Comparison of ENCODE assay signal across 8 cellular contexts in genomic region chr3:97719156-97719821, GRCh38. TPM values are rescaled to one million over a fixed set of nuclear protein-coding genes. Genes with fewer than 3 reads are reported as not detected.
DNase-seq lines count a peak whose midpoint lies in the region; ATAC-seq and TF ChIP-seq lines count a peak whose summit lies in the region.

No MANE protein-coding gene starts in this region.

- no peaks in the 10 kb centered on the region for H3K9me3 Mint-ChIP-seq in CD14-positive monocyte
- H3K9me3 Mint-ChIP-seq in activated CD4-positive, alpha-beta T cell treated with anti-CD3 and anti-CD28 coated beads for 36 hours (ENCODE audit: low read depth), result no peaks in the 10 kb centered on the region

- no peaks in the 10 kb centered on the region for H3K36me3 Mint-ChIP-seq in CD14-positive monocyte
- no peaks in the 10 kb centered on the region for H3K36me3 Mint-ChIP-seq in activated CD4-positive, alpha-beta T cell treated with anti-CD3 and anti-CD28 coated beads for 36 hours (ENCODE audit: low read depth)

- TF ChIP-seq CTCF in CD14-positive monocyte (IDR thresholded peaks at IDR 0.05) (peak; percentile 86), choroid plexus epithelial cell (conservative IDR thresholded peaks at IDR 0.05; ENCODE audit: low read depth, low read length) (peak; percentile 99), right lobe of liver (IDR thresholded peaks at IDR 0.05) (peak; percentile 56 to 93 (median 89))

- H3K4me3 ChIP-seq in choroid plexus epithelial cell (ENCODE audit: low read depth, low read length), result peak overlapping the region; percentile 8
- H3K4me3 ChIP-seq in right lobe of liver, result no peak overlapping the region

- peak; percentile 46 for DNase-seq in CD14-positive monocyte (ENCODE audit: low spot score)
- DNase-seq in NCI-H446 treated with DMSO at 0.1 percent for 48 hours (lab: John Stamatoyannopoulos, UW), result peak; percentile 54
- peak; percentile 80 for DNase-seq in activated CD4-positive, alpha-beta T cell treated with anti-CD3 and anti-CD28 coated beads for 36 hours
- peak; percentile 84 for DNase-seq in choroid plexus epithelial cell (ENCODE audit: low read depth)
- peak; percentile 66 to 69 (median 66) for DNase-seq in right lobe of liver
- peak; percentile 17 to 47 (median 25) for DNase-seq in stimulated activated CD4-positive, alpha-beta T cell treated with anti-CD3 and anti-CD28 coated beads, TNF-alpha, amount 100 ng/mL, for 48 hours (ENCODE audit: low read depth in 3 of 3)

- H3K9me3 ChIP-seq in right lobe of liver, result no peaks in the 10 kb centered on the region

- H3K27me3 ChIP-seq in right lobe of liver, result no peaks in the 10 kb centered on the region

- CTCF ChIA-PET in activated CD4-positive, alpha-beta T cell treated with anti-CD3 and anti-CD28 coated beads for 36 hours (lab: Charles Lee), result interaction anchor here (0.6 to 1.5 kb wide), 16 partner anchors 9 to 1794 kb away, joined by 3 to 6 read pairs (median 3); no protein-coding TSS in a partner anchor

- no peak overlapping the region for H3K27ac ChIP-seq in right lobe of liver

- no peaks in the 10 kb centered on the region for H3K4me1 Mint-ChIP-seq in CD14-positive monocyte
- no peaks in the 10 kb centered on the region for H3K4me1 Mint-ChIP-seq in activated CD4-positive, alpha-beta T cell treated with anti-CD3 and anti-CD28 coated beads for 36 hours

- intact Hi-C loops in CD14-positive monocyte (cut with micrococcal nuclease), result no loop called here
- intact Hi-C loops in activated CD4-positive, alpha-beta T cell treated with anti-CD3 and anti-CD28 coated beads for 36 hours (cut with DNase I, micrococcal nuclease), result loop anchor here (1.0 to 5.0 kb wide), 3 partner anchors 304 to 857 kb away; no protein-coding TSS in a partner anchor
- intact Hi-C loops in right lobe of liver (cut with DNase I), result no loop called here

- H3K36me3 ChIP-seq in right lobe of liver, result no peaks in the 10 kb centered on the region

- peaks cover 0 to 2% (median 0%) of the 10 kb centered on the region in 3 donors for H3K27me3 Mint-ChIP-seq in CD14-positive monocyte (ENCODE audit: low read depth in 3 of 3)
- H3K27me3 Mint-ChIP-seq in activated CD4-positive, alpha-beta T cell treated with anti-CD3 and anti-CD28 coated beads for 36 hours, result peaks cover 2% of the 10 kb centered on the region

- WGBS in right lobe of liver (ENCODE audit: insufficient coverage, low coverage, low lambda C conversion rate, missing lambda C conversion rate), result 1% methylated on average over 7 of the region's 7 CpGs

- H3K4me3 Mint-ChIP-seq in CD14-positive monocyte, result no peak overlapping the region
- H3K4me3 Mint-ChIP-seq in activated CD4-positive, alpha-beta T cell treated with anti-CD3 and anti-CD28 coated beads for 36 hours, result no peak overlapping the region

- TF ChIP-seq POLR2A in right lobe of liver (IDR thresholded peaks at IDR 0.05), result no peak

- no peak overlapping the region for H3K27ac Mint-ChIP-seq in CD14-positive monocyte
- no peak overlapping the region for H3K27ac Mint-ChIP-seq in activated CD4-positive, alpha-beta T cell treated with anti-CD3 and anti-CD28 coated beads for 36 hours

- H3K4me1 ChIP-seq in right lobe of liver, result no peaks in the 10 kb centered on the region

- ATAC-seq in GM19324 (IDR thresholded peaks at IDR 0.05; ENCODE audit: low FRiP score, unreplicated experiment) (peak; percentile 81), HG03378 (IDR thresholded peaks at IDR 0.05; ENCODE audit: unreplicated experiment) (peak; percentile 84), right lobe of liver (peak; percentile 93 to 97 (median 96))
- peak; percentile 72 for ATAC-seq in activated CD4-positive, alpha-beta T cell treated with anti-CD3 and anti-CD28 coated beads for 36 hours

- POLR2A ChIA-PET in activated CD4-positive, alpha-beta T cell treated with anti-CD3 and anti-CD28 coated beads for 36 hours (lab: Charles Lee), result no interaction called here

RNA-seq across cellular contexts. Expression of gene ARL6, which starts 45.3 kb away (rescaled TPM):
- 1 to 10 TPM; 1.8 to 2.3 TPM for polyA plus RNA-seq in CD14-positive monocyte
- 1 to 10 TPM; 6.9 TPM for total RNA-seq in activated CD4-positive, alpha-beta T cell treated with anti-CD3 and anti-CD28 coated beads for 36 hours
- 1 to 10 TPM; 1.4 to 3.3 (median 2.6) TPM for total RNA-seq in right lobe of liver

Comparison
In these comparisons a context has a peak if more than half of its experiments do, and no peak if none do; other contexts are left out.
1. DNase-seq: peak in every context shown above with its lines; median percentile 84 in choroid plexus epithelial cell; 80 in activated CD4-positive, alpha-beta T cell treated with anti-CD3 and anti-CD28 coated beads for 36 hours; 66 in right lobe of liver; 54 in NCI-H446 treated with DMSO at 0.1 percent for 48 hours; 46 in CD14-positive monocyte; 25 in stimulated activated CD4-positive, alpha-beta T cell treated with anti-CD3 and anti-CD28 coated beads, TNF-alpha, amount 100 ng/mL, for 48 hours.
2. intact Hi-C loops: an anchor here in activated CD4-positive, alpha-beta T cell treated with anti-CD3 and anti-CD28 coated beads for 36 hours (1.0 to 5.0 kb wide); none called in CD14-positive monocyte and right lobe of liver.